12 cellular contexts compared by ENCODE assay signal in genomic region chr11:117204283-117205080, GRCh38. TPM values are rescaled to one million over a fixed set of nuclear protein-coding genes. Genes with fewer than 3 reads are reported as not detected.
DNase-seq lines count a peak whose midpoint lies in the region; ATAC-seq and TF ChIP-seq lines count a peak whose summit lies in the region.
"Had no signal": no experiment of that assay in that cellular context is flagged by ENCODE, and none has a peak within 500 bp of the region (broad histone marks: within the 10 kb centered on the region; RNA-seq: fewer than 3 reads in every experiment).

No MANE protein-coding gene starts in this region.

- H3K27me3 ChIP-seq in ascending aorta (no peaks in the 10 kb centered on the region), mesenchymal stem cell (ENCODE audit: control insufficient read depth in 1 of 2, insufficient read depth in 1 of 2, low read length in 2 of 2) (no peaks in the 10 kb centered on the region), stomach smooth muscle (ENCODE audit: control insufficient read depth in 1 of 2, insufficient read depth in 2 of 2, low read length in 2 of 2) (no peaks in the 10 kb centered on the region)
- H3K27me3 ChIP-seq: MG63 had no signal

- H3K27ac ChIP-seq in ascending aorta: peak overlapping the region; percentile 96 to 98
- peak overlapping the region; percentile 1 for H3K27ac ChIP-seq in mesenchymal stem cell (ENCODE audit: low read length, poor library complexity, severe bottlenecking)
- peak overlapping the region; percentile 100 for H3K27ac ChIP-seq in stomach smooth muscle (ENCODE audit: low read length)
- H3K27ac ChIP-seq: 22Rv1 had no signal

- no peak for ATAC-seq in activated CD4-positive, alpha-beta T cell treated with anti-CD3 and anti-CD28 coated beads for 36 hours
- ATAC-seq in GM21423 (IDR thresholded peaks at IDR 0.05; ENCODE audit: unreplicated experiment): no peak

- no peaks in the 10 kb centered on the region for H3K27me3 Mint-ChIP-seq in activated CD4-positive, alpha-beta T cell treated with anti-CD3 and anti-CD28 coated beads for 36 hours

- no peak overlapping the region for H2BK15ac ChIP-seq in mesenchymal stem cell (ENCODE audit: low read depth, poor library complexity, severe bottlenecking)

- H2BK5ac ChIP-seq in mesenchymal stem cell (ENCODE audit: low read depth, low read length, poor library complexity, severe bottlenecking): no peak overlapping the region

- H3K79me1 ChIP-seq in mesenchymal stem cell (replicated peaks; ENCODE audit: low read length, poor library complexity, severe bottlenecking): peaks cover 4% of the 10 kb centered on the region

- H3K14ac ChIP-seq in mesenchymal stem cell (ENCODE audit: low read length in 2 of 2): no peak overlapping the region

- H3K9me3 ChIP-seq in ascending aorta: no peaks in the 10 kb centered on the region
- H3K9me3 ChIP-seq in mesenchymal stem cell (ENCODE audit: control insufficient read depth, low read length): no peaks in the 10 kb centered on the region
- H3K9me3 ChIP-seq in stomach smooth muscle (ENCODE audit: control insufficient read depth in 2 of 2, low read length in 2 of 2): no peaks in the 10 kb centered on the region
- H3K9me3 ChIP-seq: MG63 had no signal

- peaks cover 14% of the 10 kb centered on the region for H3K36me3 Mint-ChIP-seq in activated CD4-positive, alpha-beta T cell treated with anti-CD3 and anti-CD28 coated beads for 36 hours (ENCODE audit: low read depth)

- no peak overlapping the region for H3K9ac ChIP-seq in mesenchymal stem cell (ENCODE audit: low read length)
- H3K9ac ChIP-seq in stomach smooth muscle (ENCODE audit: low read length in 2 of 2): peak overlapping the region; percentile 100

- H2AFZ ChIP-seq in mesenchymal stem cell (ENCODE audit: low read depth, low read length): no peak overlapping the region

- H2BK12ac ChIP-seq in mesenchymal stem cell (ENCODE audit: low read length in 2 of 2): no peak overlapping the region

- no peak for TF ChIP-seq CTCF in ascending aorta (IDR thresholded peaks at IDR 0.05)

- no peak overlapping the region for H3K23ac ChIP-seq in mesenchymal stem cell (ENCODE audit: low read length in 2 of 2)

- no peaks in the 10 kb centered on the region for H3K4me1 Mint-ChIP-seq in activated CD4-positive, alpha-beta T cell treated with anti-CD3 and anti-CD28 coated beads for 36 hours

- no peak overlapping the region for H2BK120ac ChIP-seq in mesenchymal stem cell (ENCODE audit: low read depth, low read length)

- 91% methylated on average over 17 of the region's 17 CpGs for WGBS in mesenchymal stem cell

- no peak overlapping the region for H3K4me2 ChIP-seq in mesenchymal stem cell (ENCODE audit: low read length, poor library complexity, severe bottlenecking)

- H3K27ac Mint-ChIP-seq in activated CD4-positive, alpha-beta T cell treated with anti-CD3 and anti-CD28 coated beads for 36 hours: peak overlapping the region; percentile 49
- H3K27ac Mint-ChIP-seq: T-helper 1 cell treated with Interleukin-12 subunit alpha and Interleukin-12 subunit beta and Interleukin-4 antibody, amounts not matched to agents 30 μg/mL and 1 μg/mL, for 36 hours had no signal

- no peak overlapping the region for H3K4me3 Mint-ChIP-seq in activated CD4-positive, alpha-beta T cell treated with anti-CD3 and anti-CD28 coated beads for 36 hours
- H3K4me3 Mint-ChIP-seq: T-helper 1 cell treated with Interleukin-12 subunit alpha and Interleukin-12 subunit beta and Interleukin-4 antibody, amounts not matched to agents 30 μg/mL and 1 μg/mL, for 36 hours had no signal

- H3K4me3 ChIP-seq in ascending aorta (peak overlapping the region; percentile 68 to 97), mesenchymal stem cell (ENCODE audit: insufficient read depth in 1 of 2, low read depth in 1 of 2, low read length in 2 of 2) (no peak overlapping the region), stomach smooth muscle (ENCODE audit: low read length in 2 of 2) (peak overlapping the region; percentile 96 to 98)
- H3K4me3 ChIP-seq: MG63 had no signal

- CTCF ChIA-PET in activated CD4-positive, alpha-beta T cell treated with anti-CD3 and anti-CD28 coated beads for 36 hours (lab: Charles Lee): no interaction called here

- POLR2A ChIA-PET in activated CD4-positive, alpha-beta T cell treated with anti-CD3 and anti-CD28 coated beads for 36 hours (lab: Charles Lee): no interaction called here

- no peak overlapping the region for H4K91ac ChIP-seq in mesenchymal stem cell (ENCODE audit: low read length)

- intact Hi-C loops in activated CD4-positive, alpha-beta T cell treated with anti-CD3 and anti-CD28 coated beads for 36 hours (cut with DNase I, micrococcal nuclease): no loop called here
- intact Hi-C loops in ascending aorta (cut with DNase I): no loop called here

- no peak overlapping the region for H2AK5ac ChIP-seq in mesenchymal stem cell (ENCODE audit: low read length, severe bottlenecking)

- H4K8ac ChIP-seq in mesenchymal stem cell (ENCODE audit: low read length): no peak overlapping the region

- H3K36me3 ChIP-seq in ascending aorta: peaks cover 50 to 64% of the 10 kb centered on the region in 2 donors
- H3K36me3 ChIP-seq in mesenchymal stem cell (ENCODE audit: control insufficient read depth in 1 of 2, insufficient read depth in 2 of 2, low read depth in 1 of 2, low read length in 2 of 2): peaks cover 25 to 52% of the 10 kb centered on the region in 2 experiments
- peaks cover 45 to 54% of the 10 kb centered on the region in 2 donors for H3K36me3 ChIP-seq in stomach smooth muscle (ENCODE audit: control insufficient read depth in 2 of 2, insufficient read depth in 2 of 2, low read length in 2 of 2)
- H3K36me3 ChIP-seq: MG63 had no signal

- H3K18ac ChIP-seq in mesenchymal stem cell (ENCODE audit: low read depth in 1 of 2, low read length in 2 of 2): no peak overlapping the region

- no peak overlapping the region for H3K4ac ChIP-seq in mesenchymal stem cell (ENCODE audit: low read depth in 1 of 2, low read length in 2 of 2)

- H3K4me1 ChIP-seq in ascending aorta (peaks cover 9 to 16% of the 10 kb centered on the region in 2 donors), mesenchymal stem cell (ENCODE audit: control insufficient read depth, insufficient read depth, low read depth, low read length) (peaks cover 48% of the 10 kb centered on the region), stomach smooth muscle (ENCODE audit: control insufficient read depth, insufficient read depth, low read length) (peaks cover 46% of the 10 kb centered on the region)

- DNase-seq in activated CD4-positive, alpha-beta T cell treated with anti-CD3 and anti-CD28 coated beads for 36 hours: no peak
- no peak for DNase-seq in activated CD4-positive, alpha-beta T cell treated with anti-CD3 and anti-CD28 coated beads for 48 hours
- no peak for DNase-seq in ascending aorta (ENCODE audit: low spot score in 2 of 2)
- no peak for DNase-seq in mesenchymal stem cell
- DNase-seq in NCI-H510A treated with DMSO at 0.1 percent for 48 hours (lab: John Stamatoyannopoulos, UW): no peak
- DNase-seq in stimulated activated CD4-positive, alpha-beta T cell treated with anti-CD3 and anti-CD28 coated beads, Interleukin-2, amount 100 ng/mL, for 48 hours: no peak
- DNase-seq: MG63; stimulated activated naive CD4-positive, alpha-beta T cell had no signal

- no peaks in the 10 kb centered on the region for H3K9me3 Mint-ChIP-seq in activated CD4-positive, alpha-beta T cell treated with anti-CD3 and anti-CD28 coated beads for 36 hours (ENCODE audit: low read depth)
- H3K9me3 Mint-ChIP-seq: T-helper 1 cell treated with Interleukin-12 subunit alpha and Interleukin-12 subunit beta and Interleukin-4 antibody, amounts not matched to agents 30 μg/mL and 1 μg/mL, for 36 hours had no signal

RNA-seq across cellular contexts. Expression of gene TAGLN, which starts 5.3 kb away (rescaled TPM):
- 1 to 10 TPM; 1.6 to 2.0 TPM for total RNA-seq in activated CD4-positive, alpha-beta T cell treated with anti-CD3 and anti-CD28 coated beads for 36 hours
- 6,542 TPM for total RNA-seq in ascending aorta
- 563 TPM for polyA plus RNA-seq in mesenchymal stem cell (2013, experiment 1 of 2)
- 558 TPM for polyA plus RNA-seq in mesenchymal stem cell (2013, experiment 2 of 2)

RNA-seq across cellular contexts. Expression of gene SIDT2, which starts 25.9 kb away (rescaled TPM):
- 10 to 100 TPM; 21.5 to 23.7 TPM for total RNA-seq in activated CD4-positive, alpha-beta T cell treated with anti-CD3 and anti-CD28 coated beads for 36 hours
- total RNA-seq in ascending aorta: 45.4 TPM
- 32.2 TPM for polyA plus RNA-seq in mesenchymal stem cell (2013, experiment 1 of 2)
- polyA plus RNA-seq in mesenchymal stem cell (2013, experiment 2 of 2): 32.8 TPM

RNA-seq across cellular contexts. Expression of gene PCSK7, which starts 27.4 kb away (rescaled TPM):
- 10 to 100 TPM; 95.0 to 96.2 TPM for total RNA-seq in activated CD4-positive, alpha-beta T cell treated with anti-CD3 and anti-CD28 coated beads for 36 hours
- 112 TPM for total RNA-seq in ascending aorta
- 18.3 TPM for polyA plus RNA-seq in mesenchymal stem cell (2013, experiment 1 of 2)
- polyA plus RNA-seq in mesenchymal stem cell (2013, experiment 2 of 2): 17.5 TPM

RNA-seq across cellular contexts. Expression of gene RNF214, which starts 28.0 kb away (rescaled TPM):
- total RNA-seq in activated CD4-positive, alpha-beta T cell treated with anti-CD3 and anti-CD28 coated beads for 36 hours: 10 to 100 TPM; 19.3 to 24.6 TPM
- 0.53 TPM for total RNA-seq in ascending aorta
- polyA plus RNA-seq in mesenchymal stem cell (2013, experiment 1 of 2): 13.9 TPM
- polyA plus RNA-seq in mesenchymal stem cell (2013, experiment 2 of 2): 13.3 TPM

Comparison
In these comparisons a context has a peak if more than half of its experiments do, and no peak if none do; other contexts are left out.
1. H3K27ac ChIP-seq: peak in every context shown above with its lines; median percentile 100 in stomach smooth muscle; 97 in ascending aorta; 1 in mesenchymal stem cell.
2. H3K4me3 ChIP-seq: peak in ascending aorta (2 of 2) and stomach smooth muscle (2 of 2); none in mesenchymal stem cell (0 of 2).
3. RNA of gene TAGLN, which starts 5.3 kb away (total RNA-seq): 6,542 TPM in ascending aorta (single experiment); 1.6 to 2.0 TPM in activated CD4-positive, alpha-beta T cell treated with anti-CD3 and anti-CD28 coated beads for 36 hours; every median in the first group is over 1,000 times any median in the second.